ENCODE assay signal across 21 cellular contexts in genomic region chr3:40299130-40299720, GRCh38. TPM values are rescaled to one million over a fixed set of nuclear protein-coding genes. Genes with fewer than 3 reads are reported as not detected.
DNase-seq lines count a peak whose midpoint lies in the region; ATAC-seq and TF ChIP-seq lines count a peak whose summit lies in the region.
"Had no signal": no experiment of that assay in that cellular context is flagged by ENCODE, and none has a peak within 500 bp of the region (broad histone marks: within the 10 kb centered on the region; RNA-seq: fewer than 3 reads in every experiment).

No MANE protein-coding gene starts in this region.

- TF ChIP-seq CTCF in IMR-90 (conservative IDR thresholded peaks at IDR 0.05; ENCODE audit: low read depth, low read length) (no peak), endodermal cell (conservative IDR thresholded peaks at IDR 0.05) (no peak), osteoblast (IDR thresholded peaks at IDR 0.05; ENCODE audit: extremely low read depth, low read depth, low read length) (no peak)

- H3K9me3 ChIP-seq in IMR-90 (ENCODE audit: control insufficient read depth, insufficient read depth, low read length) (no peaks in the 10 kb centered on the region), endodermal cell (ENCODE audit: control insufficient read depth, low read length) (peaks cover 17% of the 10 kb centered on the region), osteoblast (ENCODE audit: low read depth, low read length) (no peaks in the 10 kb centered on the region)
- H3K9me3 ChIP-seq: transverse colon had no signal

- H3K4ac ChIP-seq in IMR-90 (ENCODE audit: low read depth, low read length), result no peak overlapping the region

- H3K27ac Mint-ChIP-seq in endodermal cell, result peak overlapping the region; percentile 27
- H3K27ac Mint-ChIP-seq: activated naive CD8-positive, alpha-beta T cell treated with anti-CD3 and anti-CD28 coated beads, Interleukin-2, amount 50 U/mL, for 24 hours; T-helper 1 cell treated with Interleukin-12 subunit alpha and Interleukin-12 subunit beta and Interleukin-4 antibody, amounts not matched to agents 30 μg/mL and 1 μg/mL, for 36 hours had no signal

- intact Hi-C loops in IMR-90 (cut with micrococcal nuclease), result no loop called here

- no peak overlapping the region; the same call in 1 of the 2 replicates for H3K4me2 ChIP-seq in IMR-90 (ENCODE audit: low read depth, low read length)
- H3K4me2 ChIP-seq in osteoblast (ENCODE audit: insufficient read depth, low read length), result peak overlapping the region; percentile 66

- H3K9me3 Mint-ChIP-seq in endodermal cell, result peaks cover 10% of the 10 kb centered on the region
- H3K9me3 Mint-ChIP-seq: activated naive CD8-positive, alpha-beta T cell treated with anti-CD3 and anti-CD28 coated beads, Interleukin-2, amount 50 U/mL, for 24 hours; T-helper 1 cell treated with Interleukin-12 subunit alpha and Interleukin-12 subunit beta and Interleukin-4 antibody, amounts not matched to agents 30 μg/mL and 1 μg/mL, for 36 hours had no signal

- POLR2A ChIA-PET in IMR-90 (lab: Charles Lee; ENCODE audit: unreplicated experiment), result no interaction called here

- peak overlapping the region; percentile 61 for H2BK5ac ChIP-seq in IMR-90 (ENCODE audit: low read depth, low read length, poor library complexity, severe bottlenecking)

- in situ Hi-C loops in IMR-90 (cut with MboI; ENCODE audit: low sequenced_read_pairs), result no loop called here

- TF ChIP-seq RAD21 in IMR-90 (IDR thresholded peaks at IDR 0.05; ENCODE audit: low read length), result no peak

- H2BK15ac ChIP-seq in IMR-90 (ENCODE audit: low read depth, low read length), result no peak overlapping the region

- TF ChIP-seq POLR2A in IMR-90 (IDR thresholded peaks at IDR 0.05; ENCODE audit: low read depth, low read length), result no peak

- H3K79me2 ChIP-seq in osteoblast (ENCODE audit: insufficient read depth, low read length), result no peaks in the 10 kb centered on the region

- DNase-seq in GF-D8 (lab: John Stamatoyannopoulos, UW) (peak; percentile 28), IMR-90 (no peak), endodermal cell (no peak), osteoblast (ENCODE audit: insufficient read length, low spot score, missing footprints) (no peak), Kasumi-1 (lab: John Stamatoyannopoulos, UW) (no peak)
- DNase-seq: activated effector memory CD4-positive, alpha-beta T cell treated with Interleukin-2 at 50 U/mL for 16 hours; activated naive CD8-positive, alpha-beta T cell treated with anti-CD3 and anti-CD28 coated beads, Interleukin-2, amount 50 U/mL, for 24 hours; head of caudate nucleus; NCI-H2081 treated with DMSO at 0.1 percent for 48 hours; NCI-H446; nucleus accumbens; PC-3; stimulated activated CD8-positive, alpha-beta memory T cell treated with anti-CD3 and anti-CD28 coated beads, Interleukin-4, amount 100 ng/mL, for 48 hours; transverse colon; WERI-Rb-1 had no signal

- no peaks in the 10 kb centered on the region for H3K9me1 ChIP-seq in IMR-90 (ENCODE audit: insufficient read depth, low read length)

- H3K27me3 ChIP-seq in IMR-90 (ENCODE audit: control insufficient read depth, insufficient read depth, low read length) (no peaks in the 10 kb centered on the region), endodermal cell (ENCODE audit: control insufficient read depth, insufficient read depth, low read length, poor library complexity, severe bottlenecking) (no peaks in the 10 kb centered on the region), osteoblast (ENCODE audit: insufficient read depth, low read length) (no peaks in the 10 kb centered on the region)
- H3K27me3 ChIP-seq: transverse colon had no signal

- H3K4me1 Mint-ChIP-seq in endodermal cell, result peaks cover 3% of the 10 kb centered on the region
- H3K4me1 Mint-ChIP-seq: activated naive CD8-positive, alpha-beta T cell treated with anti-CD3 and anti-CD28 coated beads, Interleukin-2, amount 50 U/mL, for 24 hours; brain had no signal

- H3K4me3 ChIP-seq in IMR-90 (ENCODE audit: insufficient read depth, low read depth, low read length), result no peak overlapping the region
- H3K4me3 ChIP-seq in endodermal cell (ENCODE audit: low read length), result no peak overlapping the region
- H3K4me3 ChIP-seq in osteoblast (ENCODE audit: insufficient read depth, low read length), result no peak overlapping the region
- H3K4me3 ChIP-seq: coronary artery, transverse colon had no signal

- H3K27me3 Mint-ChIP-seq in endodermal cell (ENCODE audit: insufficient read depth), result no peaks in the 10 kb centered on the region
- H3K27me3 Mint-ChIP-seq: activated naive CD8-positive, alpha-beta T cell treated with anti-CD3 and anti-CD28 coated beads, Interleukin-2, amount 50 U/mL, for 24 hours had no signal

- no peak overlapping the region for H2AFZ ChIP-seq in IMR-90 (replicated peaks; ENCODE audit: low read length, poor library complexity)
- peak overlapping the region; percentile 23 for H2AFZ ChIP-seq in osteoblast (ENCODE audit: low read length)

- no peaks in the 10 kb centered on the region for H4K20me1 ChIP-seq in IMR-90 (ENCODE audit: insufficient read depth, low read length)
- no peaks in the 10 kb centered on the region for H4K20me1 ChIP-seq in osteoblast (ENCODE audit: insufficient read depth, low read length)

- ATAC-seq in IMR-90 (ENCODE audit: low read depth) (peak; percentile 16; the same call in 1 of the 2 replicates), HG03342 (IDR thresholded peaks at IDR 0.05; ENCODE audit: unreplicated experiment) (no peak), GM21529 (IDR thresholded peaks at IDR 0.05; ENCODE audit: unreplicated experiment) (no peak), GM19328 (IDR thresholded peaks at IDR 0.05; ENCODE audit: unreplicated experiment) (no peak)
- ATAC-seq: activated naive CD8-positive, alpha-beta T cell treated with anti-CD3 and anti-CD28 coated beads, Interleukin-2, amount 50 U/mL, for 24 hours; PC-3 had no signal

- H3K9ac ChIP-seq in IMR-90 (ENCODE audit: low read depth, low read length), result no peak overlapping the region
- H3K9ac ChIP-seq in endodermal cell (ENCODE audit: extremely low read depth, low read length, poor library complexity, severe bottlenecking), result no peak overlapping the region

- H2AK9ac ChIP-seq in IMR-90 (replicated peaks; ENCODE audit: low read depth, low read length, poor library complexity), result no peak overlapping the region

- no peaks in the 10 kb centered on the region; the same call in 1 of the 2 replicates for H3K4me1 ChIP-seq in IMR-90 (ENCODE audit: control insufficient read depth, insufficient read depth, low read length)
- no peaks in the 10 kb centered on the region for H3K4me1 ChIP-seq in endodermal cell (ENCODE audit: control insufficient read depth, insufficient read depth, low read length)
- peaks cover 22% of the 10 kb centered on the region for H3K4me1 ChIP-seq in osteoblast (ENCODE audit: insufficient read depth, low read length)
- H3K4me1 ChIP-seq: transverse colon had no signal

- CTCF ChIA-PET in IMR-90 (lab: Yijun Ruan, JAX), result no interaction called here

- no peak overlapping the region for H3K56ac ChIP-seq in IMR-90 (ENCODE audit: extremely low read depth, insufficient read depth, low read length)

- H2AK5ac ChIP-seq in IMR-90 (ENCODE audit: low read depth, low read length), result no peak overlapping the region

- no peak overlapping the region; the same call in 1 of the 2 replicates for H2BK120ac ChIP-seq in IMR-90 (ENCODE audit: low read depth, low read length)

- no peak overlapping the region for H4K91ac ChIP-seq in IMR-90 (ENCODE audit: insufficient read depth, low read depth, low read length)

- no peaks in the 10 kb centered on the region for H3K36me3 ChIP-seq in IMR-90 (ENCODE audit: control insufficient read depth, insufficient read depth, low read length)
- H3K36me3 ChIP-seq in endodermal cell (ENCODE audit: control insufficient read depth, insufficient read depth, low read length), result no peaks in the 10 kb centered on the region
- H3K36me3 ChIP-seq in osteoblast (ENCODE audit: insufficient read depth, low read length), result no peaks in the 10 kb centered on the region
- H3K36me3 ChIP-seq: transverse colon, WERI-Rb-1 had no signal

- no peaks in the 10 kb centered on the region for H3K36me3 Mint-ChIP-seq in endodermal cell (ENCODE audit: low read depth)
- H3K36me3 Mint-ChIP-seq: brain had no signal

- no peaks in the 10 kb centered on the region for H3K79me1 ChIP-seq in IMR-90 (ENCODE audit: low read depth in 1 of 2, low read length in 2 of 2)

- no peak overlapping the region for H3K4me3 Mint-ChIP-seq in endodermal cell
- H3K4me3 Mint-ChIP-seq: activated naive CD8-positive, alpha-beta T cell treated with anti-CD3 and anti-CD28 coated beads, Interleukin-2, amount 50 U/mL, for 24 hours; brain; T-helper 1 cell treated with Interleukin-12 subunit alpha and Interleukin-12 subunit beta and Interleukin-4 antibody, amounts not matched to agents 30 μg/mL and 1 μg/mL, for 36 hours had no signal

- H3K18ac ChIP-seq in IMR-90 (ENCODE audit: low read depth, low read length), result peak overlapping the region; percentile 41; the same call in 1 of the 2 replicates

- H3K14ac ChIP-seq in IMR-90 (replicated peaks; ENCODE audit: low read depth, low read length), result no peak overlapping the region

- H4K5ac ChIP-seq in IMR-90 (ENCODE audit: low read depth, low read length), result peak overlapping the region; percentile 20; the same call in 1 of the 2 replicates

- no TSS peak for BruUV-seq in IMR-90 (replicated peaks; lab: Mats Ljungman, UMichigan)

- no CpG with 5 or more reads among the region's 5 CpGs for WGBS in IMR-90 (ENCODE audit: extremely low coverage in 2 of 2, insufficient read length in 1 of 2), 2 experiments
- WGBS in endodermal cell (ENCODE audit: insufficient coverage in 1 of 2, insufficient read length in 1 of 2), 2 experiments, result 96 to 100% methylated on average over 4 to 5 of the region's 5 CpGs

- no peak overlapping the region for H3K23ac ChIP-seq in IMR-90 (ENCODE audit: low read depth, low read length)

- H2BK20ac ChIP-seq in IMR-90 (ENCODE audit: low read depth, low read length), result no peak overlapping the region

- H4K8ac ChIP-seq in IMR-90 (ENCODE audit: low read depth in 2 of 2, low read length in 2 of 2), result peak overlapping the region in 1 of 2 experiments; percentile 34; a peak in 1 of 4 replicates

- dilution Hi-C loops in IMR-90 (cut with HindIII; ENCODE audit: low sequenced_read_pairs, unreplicated experiment), result no loop called here

- H3K27ac ChIP-seq in IMR-90 (ENCODE audit: insufficient read depth, low read length) (peak overlapping the region; percentile 27; the same call in 1 of the 2 replicates), endodermal cell (ENCODE audit: low read depth, low read length) (no peak overlapping the region), osteoblast (ENCODE audit: low read depth, low read length) (peak overlapping the region; percentile 74)
- H3K27ac ChIP-seq: transverse colon, WERI-Rb-1 had no signal

TF ChIP-seq in IMR-90, 13 proteins besides CTCF, POLR2A, EP300 and RAD21 (continues in another document):
- TF ChIP-seq MAZ (IDR thresholded peaks at IDR 0.05; ENCODE audit: borderline replicate concordance, low read depth, low read length), result no peak
- no peak for TF ChIP-seq MAFK (IDR thresholded peaks at IDR 0.05; ENCODE audit: low read depth, low read length)

RNA-seq across cellular contexts. Expression of gene EIF1B, which starts 10.3 kb away (rescaled TPM):
- total RNA-seq in IMR-90 (2012; rRNA removed) (11.3 and 14.2 TPM in 2 replicates), endodermal cell (10 to 100 TPM; 67.4 to 83.8 TPM), osteoblast (19.2 and 23.0 TPM in 2 replicates)
- polyA plus RNA-seq in IMR-90 (2012; rRNA removed), result 20.9 and 25.9 TPM in 2 replicates
- 3.0 and 8.3 TPM in 2 replicates for polyA plus RNA-seq in IMR-90 (2012; cell fraction: cytosol; rRNA removed)
- polyA plus RNA-seq in IMR-90 (2012; cell fraction: nucleus; rRNA removed; ENCODE audit: low replicate concordance), result 6.3 and 22.6 TPM in 2 replicates
- 178 TPM for polyA plus RNA-seq in endodermal cell (2013, experiment 1 of 2)
- 154 TPM for polyA plus RNA-seq in endodermal cell (2013, experiment 2 of 2)
